ENCODE assay signal across 8 cellular contexts in genomic region chr10:15585303-15585715, GRCh38.
A peak's percentile ranks its signal among the peaks of the same experiment; 100 is the strongest.
DNase-seq lines count a peak whose midpoint lies in the region; ATAC-seq and TF ChIP-seq lines count a peak whose summit lies in the region.

No MANE protein-coding gene starts in this region.

- H3K79me1 ChIP-seq in trophoblast cell (ENCODE audit: low read length) = no peaks in the 10 kb centered on the region

- H3K4me2 ChIP-seq in trophoblast cell (ENCODE audit: low read length) = no peak overlapping the region

- H3K27me3 ChIP-seq in trophoblast cell (ENCODE audit: insufficient read depth, low read length) = no peaks in the 10 kb centered on the region

- H3K36me3 ChIP-seq in trophoblast cell (ENCODE audit: control insufficient read depth in 1 of 2, insufficient read depth in 2 of 2, low read length in 2 of 2) = no peaks in the 10 kb centered on the region

- H3K9me3 ChIP-seq in trophoblast cell (ENCODE audit: insufficient read depth, low read depth, low read length) = no peaks in the 10 kb centered on the region

- H3K4ac ChIP-seq in trophoblast cell (ENCODE audit: low read depth, low read length) = no peak overlapping the region

- no peak overlapping the region for H3K18ac ChIP-seq in trophoblast cell (ENCODE audit: low read length)

- no peak overlapping the region for H3K9ac ChIP-seq in trophoblast cell (ENCODE audit: low read length)

- H4K12ac ChIP-seq in trophoblast cell (ENCODE audit: low read depth, low read length) = no peak overlapping the region

- H2BK12ac ChIP-seq in trophoblast cell (ENCODE audit: low read length) = no peak overlapping the region

- DNase-seq in ACHN (peak; percentile 55), GM10248 (ENCODE audit: extremely low spot score) (peak; percentile 39), HEK293T (ENCODE audit: extremely low spot score) (peak; percentile 84), NCI-H1105 (lab: John Stamatoyannopoulos, UW) (peak; percentile 16), foreskin fibroblast (peak; percentile 37 to 84), trophoblast cell (peak; percentile 12 to 64)
- DNase-seq in activated CD4-positive, alpha-beta T cell treated with anti-CD3 and anti-CD28 coated beads, Interleukin-2, amount 50 U/mL, for 48 hours = peak; percentile 39 to 58

- in situ Hi-C loops in ACHN (cut with HindIII; ENCODE audit: low pct_ligation_motif_present, low pct_unique_long_range_greater_than_20kb, low sequenced_read_pairs) = no loop called here

- POLR2A ChIA-PET in GM10248 (lab: Yijun Ruan, JAX) (no interaction called here), HEK293T (lab: Yijun Ruan, JAX) (no interaction called here)

- WGBS in trophoblast cell (ENCODE audit: extremely low coverage, insufficient coverage, insufficient read length) = no CpG with 5 or more reads among the region's 6 CpGs

- H3K23ac ChIP-seq in trophoblast cell (ENCODE audit: low read length) = no peak overlapping the region

- no peak overlapping the region for H4K8ac ChIP-seq in trophoblast cell (ENCODE audit: low read depth, low read length)

- no peak overlapping the region for H2BK5ac ChIP-seq in trophoblast cell (ENCODE audit: low read depth, low read length, poor library complexity)

- no peak overlapping the region for H2AFZ ChIP-seq in trophoblast cell (ENCODE audit: insufficient read depth, low read length, poor library complexity)

- H3K14ac ChIP-seq in trophoblast cell (ENCODE audit: low read length) = no peak overlapping the region

- no peak overlapping the region for H2AK5ac ChIP-seq in trophoblast cell (ENCODE audit: low read length)

- no peak overlapping the region for H2BK120ac ChIP-seq in trophoblast cell (ENCODE audit: insufficient read depth, low read length, poor library complexity)

- H3K27ac ChIP-seq in trophoblast cell (ENCODE audit: low read depth, low read length) = no peak overlapping the region

- H3K4me3 ChIP-seq in foreskin fibroblast (ENCODE audit: low read depth in 1 of 2, low read length in 2 of 2) = no peak overlapping the region
- H3K4me3 ChIP-seq in trophoblast cell (ENCODE audit: low read depth, low read length) = no peak overlapping the region

- no peaks in the 10 kb centered on the region for H3K4me1 ChIP-seq in trophoblast cell (ENCODE audit: control insufficient read depth in 1 of 2, insufficient read depth in 2 of 2, low read length in 2 of 2)

- no peak for ATAC-seq in esophagus mucosa

- TF ChIP-seq CTCF in GM10248 (IDR thresholded peaks at IDR 0.05; ENCODE audit: control extremely low read depth, extremely low read depth, low read depth, missing control alignments) (peak; percentile 53), foreskin fibroblast (IDR thresholded peaks at IDR 0.05; ENCODE audit: low read depth, low read length) (peak; percentile 80)

- H4K91ac ChIP-seq in trophoblast cell (ENCODE audit: low read depth, low read length) = no peak overlapping the region

- H3K79me2 ChIP-seq in trophoblast cell (ENCODE audit: control insufficient read depth, insufficient read depth, low read length, poor library complexity) = no peaks in the 10 kb centered on the region

- CTCF ChIA-PET in GM10248 (lab: Yijun Ruan, JAX) = interaction anchor here (0.7 to 1.7 kb wide), 6 partner anchors 11 to 355 kb away, joined by 3 to 9 read pairs (median 4); no protein-coding TSS in a partner anchor
- CTCF ChIA-PET in HEK293T (lab: Yijun Ruan, JAX) = interaction anchor here (0.6 to 2.2 kb wide), 16 partner anchors 10 to 695 kb away, joined by 3 to 25 read pairs (median 4); partner anchors contain the start of gene ITGA8

TF ChIP-seq in HEK293T, 16 proteins besides CTCF, POLR2A, EP300 and RAD21:
- TF ChIP-seq ELF4 (IDR thresholded peaks at IDR 0.05) (no peak), L3MBTL2 (conservative IDR thresholded peaks at IDR 0.05) (no peak), FOXA1 (IDR thresholded peaks at IDR 0.05) (no peak), SP1 (IDR thresholded peaks at IDR 0.05) (no peak), TARDBP (IDR thresholded peaks at IDR 0.05) (no peak), LEF1 (IDR thresholded peaks at IDR 0.05; ENCODE audit: borderline replicate concordance) (no peak), BHLHE40 (IDR thresholded peaks at IDR 0.05; ENCODE audit: borderline replicate concordance) (no peak), SUZ12 (IDR thresholded peaks at IDR 0.05) (no peak), NFRKB (IDR thresholded peaks at IDR 0.05) (no peak), FOXK2 (IDR thresholded peaks at IDR 0.05) (no peak), CTBP1 (IDR thresholded peaks at IDR 0.05; ENCODE audit: borderline replicate concordance) (no peak), PKNOX1 (IDR thresholded peaks at IDR 0.05) (no peak), FOXM1 (IDR thresholded peaks at IDR 0.05; ENCODE audit: borderline replicate concordance) (no peak), ARNT (IDR thresholded peaks at IDR 0.05) (no peak), HDGF (IDR thresholded peaks at IDR 0.05; ENCODE audit: borderline replicate concordance) (no peak), ZNF384 (IDR thresholded peaks at IDR 0.05) (no peak)

Comparison
In these comparisons a context has a peak if more than half of its experiments do, and no peak if none do; other contexts are left out.
1. DNase-seq: peak in every context shown above with its lines; median percentile 84 in HEK293T; 60 in foreskin fibroblast; 55 in ACHN; 48 in activated CD4-positive, alpha-beta T cell treated with anti-CD3 and anti-CD28 coated beads, Interleukin-2, amount 50 U/mL, for 48 hours; 39 in GM10248; 38 in trophoblast cell; 16 in NCI-H1105.